Comparison of ENCODE assay signal across 18 cellular contexts in the genomic region with DNA sequence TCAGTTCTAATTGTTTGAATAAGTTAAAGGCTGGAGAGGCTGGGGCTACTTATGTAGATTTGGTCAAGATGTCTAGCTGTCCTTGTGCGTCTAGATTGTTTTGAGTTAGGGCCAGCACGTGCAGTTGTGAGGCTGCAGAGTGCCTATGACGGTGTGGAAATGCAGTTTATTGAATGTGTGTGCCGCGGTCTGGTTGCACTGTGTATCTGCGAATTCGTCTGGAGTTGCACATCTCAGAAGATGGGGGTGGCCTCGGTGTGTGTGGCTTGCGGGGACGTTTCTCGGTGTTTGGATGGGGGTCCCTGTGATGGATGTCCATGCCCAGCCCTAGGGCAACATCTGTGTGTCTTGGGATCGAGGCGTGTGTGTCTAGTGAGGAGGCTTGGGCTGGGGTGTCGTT. TPM values are rescaled to one million over a fixed set of nuclear protein-coding genes. Genes with fewer than 3 reads are reported as not detected.
DNase-seq lines count a peak whose midpoint lies in the region; ATAC-seq and TF ChIP-seq lines count a peak whose summit lies in the region.
"Had no signal": no experiment of that assay in that cellular context is flagged by ENCODE, and none has a peak within 500 bp of the region (broad histone marks: within the 10 kb centered on the region; RNA-seq: fewer than 3 reads in every experiment).

No MANE protein-coding gene starts in this region.

- H4K8ac ChIP-seq in neuronal stem cell (ENCODE audit: low read depth, low read length), result no peak overlapping the region

- no CpG with 5 or more reads among the region's 14 CpGs for WGBS in neuronal stem cell (ENCODE audit: extremely low coverage in 2 of 2, insufficient read length in 2 of 2, insufficient replicate concordance in 1 of 2), 2 donors

- no peaks in the 10 kb centered on the region for H3K79me2 ChIP-seq in GM23338 (replicated peaks; ENCODE audit: insufficient read depth)

- 0 out of 2 replicates have a peak, but pooled peaks cover 3% of the 10 kb centered on the region for H3F3A ChIP-seq in GM23338 (replicated peaks; ENCODE audit: low read depth)

- no peak overlapping the region for H3K23ac ChIP-seq in neuronal stem cell (ENCODE audit: low read depth, low read length, poor library complexity)

- H3K36me3 ChIP-seq in GM23338 (ENCODE audit: insufficient read depth) (no peaks in the 10 kb centered on the region), neuronal stem cell (replicated peaks in 1 of 2; ENCODE audit: control insufficient read depth in 2 of 2, insufficient read depth in 2 of 2, low read length in 2 of 2) (no peaks in the 10 kb centered on the region)
- H3K36me3 ChIP-seq: vagina had no signal

- H2AFZ ChIP-seq in GM23338, result no peak overlapping the region
- no peak overlapping the region for H2AFZ ChIP-seq in neuronal stem cell (ENCODE audit: low read length)

- H3K9me2 ChIP-seq in GM23338 (ENCODE audit: insufficient read depth), result no peaks in the 10 kb centered on the region

- H3K9me3 Mint-ChIP-seq in GM23338, result no peaks in the 10 kb centered on the region; the same call in 2 of the 3 replicates
- H3K9me3 Mint-ChIP-seq: central memory CD8-positive, alpha-beta T cell had no signal

- H3K4me1 ChIP-seq in GM23338 (ENCODE audit: insufficient read depth) (peaks cover 35% of the 10 kb centered on the region), neuronal stem cell (ENCODE audit: control insufficient read depth in 2 of 2, insufficient read depth in 1 of 2, low read depth in 1 of 2, low read length in 2 of 2) (peaks cover 0 to 34% of the 10 kb centered on the region in 2 donors)

- H2AK5ac ChIP-seq in neuronal stem cell (ENCODE audit: low read depth, low read length), result peak overlapping the region; percentile 53

- peak overlapping the region; percentile 78 for H3K18ac ChIP-seq in neuronal stem cell (ENCODE audit: low read length)

- no peak overlapping the region for H3K14ac ChIP-seq in neuronal stem cell (ENCODE audit: low read length)

- H2BK15ac ChIP-seq in neuronal stem cell (ENCODE audit: low read length), result peak overlapping the region; percentile 97

- no peak overlapping the region for H3K27ac ChIP-seq in GM23338 (ENCODE audit: low read depth)
- no peak overlapping the region for H3K27ac ChIP-seq in neuronal stem cell (replicated peaks; ENCODE audit: low read length)
- H3K27ac ChIP-seq: SK-N-MC had no signal

- no peaks in the 10 kb centered on the region; the same call in 2 of the 3 replicates for H3K36me3 Mint-ChIP-seq in GM23338 (ENCODE audit: low read depth)

- peaks cover 92% of the 10 kb centered on the region for H3K27me3 Mint-ChIP-seq in GM23338 (ENCODE audit: insufficient read depth, low read depth, poor library complexity)

- H2BK12ac ChIP-seq in neuronal stem cell (ENCODE audit: low read length), result peak overlapping the region; percentile 12

- H2BK5ac ChIP-seq in neuronal stem cell (ENCODE audit: low read length), result no peak overlapping the region

- H3K4me2 ChIP-seq in GM23338 (peak overlapping the region; percentile 79), neuronal stem cell (ENCODE audit: insufficient read depth, low read length, poor library complexity, severe bottlenecking) (peak overlapping the region; percentile 82)

- peaks cover 36% of the 10 kb centered on the region for H3K4me1 Mint-ChIP-seq in GM23338

- in situ Hi-C loops in GM13977 (cut with MboI; ENCODE audit: low pct_unique_long_range_greater_than_20kb, low sequenced_read_pairs, unreplicated experiment), result no loop called here

- TF ChIP-seq CTCF in GM23338 (conservative IDR thresholded peaks at IDR 0.05; ENCODE audit: low read depth in 2 of 2), result no peak
- no peak for TF ChIP-seq CTCF in foreskin fibroblast (IDR thresholded peaks at IDR 0.05; ENCODE audit: low read depth, low read length)
- no peak for TF ChIP-seq CTCF in GM13977 (IDR thresholded peaks at IDR 0.05; ENCODE audit: extremely low read depth, insufficient read depth, missing control alignments)

- H3K9ac ChIP-seq in neuronal stem cell (ENCODE audit: low read depth, low read length, poor library complexity), result peak overlapping the region; percentile 71

- H4K20me1 ChIP-seq in GM23338 (replicated peaks; ENCODE audit: insufficient read depth), result peaks cover 31% of the 10 kb centered on the region

- ATAC-seq in GM23338 (no peak), GM19023 (IDR thresholded peaks at IDR 0.05; ENCODE audit: unreplicated experiment) (no peak)

- H3K79me1 ChIP-seq in neuronal stem cell (ENCODE audit: low read depth, low read length), result no peaks in the 10 kb centered on the region

- peaks cover 0 to under 1% of the 10 kb centered on the region in 2 donors for H3K9me3 ChIP-seq in neuronal stem cell (replicated peaks in 1 of 2; ENCODE audit: control insufficient read depth in 2 of 2, insufficient read depth in 1 of 2, low read depth in 1 of 2, low read length in 2 of 2)
- H3K9me3 ChIP-seq: vagina had no signal

- H3K4ac ChIP-seq in neuronal stem cell (ENCODE audit: low read length), result no peak overlapping the region

- peak overlapping the region; percentile 47 for H3K4me3 Mint-ChIP-seq in GM23338
- H3K4me3 Mint-ChIP-seq: central memory CD8-positive, alpha-beta T cell had no signal

- DNase-seq in AG20443 (ENCODE audit: low spot score) (peak; percentile 45), GM23338 (ENCODE audit: low spot score) (no peak), foreskin fibroblast (no peak), neuronal stem cell (ENCODE audit: low spot score) (no peak), CD1c-positive myeloid dendritic cell (ENCODE audit: extremely low spot score) (no peak), GM13977 (ENCODE audit: low spot score) (no peak)
- DNase-seq: activated naive CD4-positive, alpha-beta T cell treated with Interleukin-2 at 50 U/mL for 16 hours; DND-41; HCEC 1CT; MV-4-11; NCI-H2081; NCI-H524 treated with DMSO at 0.1 percent for 48 hours had no signal

- H3K4me3 ChIP-seq in GM23338 (peak overlapping the region; percentile 51), foreskin fibroblast (ENCODE audit: low read depth in 1 of 2, low read length in 2 of 2) (peak overlapping the region; percentile 24 to 36), neuronal stem cell (ENCODE audit: low read length in 2 of 2) (no peak overlapping the region)
- H3K4me3 ChIP-seq: SK-N-MC had no signal

- H4K91ac ChIP-seq in neuronal stem cell (ENCODE audit: low read depth, low read length, poor library complexity), result no peak overlapping the region

- peaks cover 95% of the 10 kb centered on the region for H3K27me3 ChIP-seq in GM23338 (ENCODE audit: insufficient read depth)
- H3K27me3 ChIP-seq in neuronal stem cell (ENCODE audit: control insufficient read depth in 3 of 3, insufficient read depth in 3 of 3, low read depth in 1 of 3, low read length in 3 of 3), result peaks cover 13 to 93% (median 70%) of the 10 kb centered on the region in 3 experiments

- no peak overlapping the region for H2BK120ac ChIP-seq in neuronal stem cell (ENCODE audit: low read depth, low read length)

- no peak overlapping the region for H3K27ac Mint-ChIP-seq in GM23338

TF ChIP-seq in GM23338, 12 proteins besides CTCF, POLR2A, EP300 and RAD21:
- TF ChIP-seq EZH2 (IDR thresholded peaks at IDR 0.05; ENCODE audit: low read depth, unreplicated experiment) (peak; percentile 46), EZH2phosphoT487 (IDR thresholded peaks at IDR 0.05; ENCODE audit: unreplicated experiment) (no peak)

RNA-seq across cellular contexts. Expression of a gene that starts 10.2 kb away (rescaled TPM):
- not detected in 2 replicates for total RNA-seq in GM23338 (2014; rRNA removed; shearing (Covaris generic))
- polyA plus RNA-seq in GM23338 (2016; fragmentation: Nextera tagmentation; extraction: Ambion mirVana), result not detected in 2 replicates
- 14.9 TPM for polyA plus RNA-seq in neuronal stem cell (2013, experiment 1 of 2)
- 14.7 TPM for polyA plus RNA-seq in neuronal stem cell (2013, experiment 2 of 2)
- total RNA-seq: left lobe of liver, myocyte had no signal

Comparison
In these comparisons a context has a peak if more than half of its experiments do, and no peak if none do; other contexts are left out.
1. H3K4me3 ChIP-seq: peak in GM23338 (single experiment) and foreskin fibroblast (2 of 2); none in neuronal stem cell (0 of 2).